11 cellular contexts compared by ENCODE assay signal in genomic region chr2:36408198-36408703, GRCh38. TPM values are rescaled to one million over a fixed set of nuclear protein-coding genes. Genes with fewer than 3 reads are reported as not detected.
A peak's percentile ranks its signal among the peaks of the same experiment; 100 is the strongest.
DNase-seq lines count a peak whose midpoint lies in the region; ATAC-seq and TF ChIP-seq lines count a peak whose summit lies in the region.
"Had no signal": no experiment of that assay in that cellular context is flagged by ENCODE, and none has a peak within 500 bp of the region (broad histone marks: within the 10 kb centered on the region; RNA-seq: fewer than 3 reads in every experiment).

No MANE protein-coding gene starts in this region.

- no peaks in the 10 kb centered on the region for H3K9me3 ChIP-seq in RWPE2 (ENCODE audit: severe bottlenecking)
- H3K9me3 ChIP-seq in esophagus muscularis mucosa = no peaks in the 10 kb centered on the region
- H3K9me3 ChIP-seq in colonic mucosa = no peaks in the 10 kb centered on the region

- peak overlapping the region; percentile 5 for H3K27ac ChIP-seq in RWPE2 (ENCODE audit: poor library complexity, severe bottlenecking)
- peak overlapping the region; percentile 62 to 68 (median 66) for H3K27ac ChIP-seq in esophagus muscularis mucosa (replicated peaks in 1 of 4)
- no peak overlapping the region for H3K27ac ChIP-seq in colonic mucosa

- TF ChIP-seq EP300 in esophagus muscularis mucosa (IDR thresholded peaks at IDR 0.05) = no peak

- H3K36me3 ChIP-seq in RWPE2 (ENCODE audit: low read depth) (peaks cover 50% of the 10 kb centered on the region), esophagus muscularis mucosa (no peaks in the 10 kb centered on the region), colonic mucosa (no peaks in the 10 kb centered on the region)

- intact Hi-C loops in esophagus muscularis mucosa (cut with DNase I) (no loop called here), colonic mucosa (cut with DNase I) (no loop called here)

- no peak for ATAC-seq in RWPE2 (ENCODE audit: low read depth)
- ATAC-seq in activated CD4-positive, CD25-positive, alpha-beta regulatory T cell treated with anti-CD3 and anti-CD28 coated beads, Interleukin-2, amount 50 U/mL, for 24 hours = no peak

- no peak for TF ChIP-seq CTCF in RWPE2 (IDR thresholded peaks at IDR 0.05; ENCODE audit: poor library complexity, severe bottlenecking)
- TF ChIP-seq CTCF in esophagus muscularis mucosa (IDR thresholded peaks at IDR 0.05) = peak in 1 of 3 experiments; percentile 11
- TF ChIP-seq CTCF in colonic mucosa (IDR thresholded peaks at IDR 0.05) = no peak

- WGBS in esophagus muscularis mucosa = 32% methylated on average over 7 of the region's 10 CpGs

- H3K4me3 ChIP-seq in RWPE2 (ENCODE audit: severe bottlenecking) = no peak overlapping the region
- peak overlapping the region in 3 of 4 donors; percentile 6 to 14 (median 12) for H3K4me3 ChIP-seq in esophagus muscularis mucosa
- no peak overlapping the region for H3K4me3 ChIP-seq in colonic mucosa

- no peaks in the 10 kb centered on the region for H3K27me3 ChIP-seq in RWPE2 (ENCODE audit: insufficient read depth, poor library complexity, severe bottlenecking)
- H3K27me3 ChIP-seq in esophagus muscularis mucosa = no peaks in the 10 kb centered on the region
- no peaks in the 10 kb centered on the region for H3K27me3 ChIP-seq in colonic mucosa

- H3K9ac ChIP-seq in colonic mucosa (ENCODE audit: low read depth in 2 of 2, low read length in 2 of 2) = no peak overlapping the region

- H3K4me1 ChIP-seq in RWPE2 (ENCODE audit: insufficient read depth, poor library complexity, severe bottlenecking) (peaks cover 46% of the 10 kb centered on the region), esophagus muscularis mucosa (peaks cover 68 to 92% (median 88%) of the 10 kb centered on the region in 4 donors), colonic mucosa (no peaks in the 10 kb centered on the region)

- peak; percentile 71 for DNase-seq in A172 (ENCODE audit: low spot score)
- DNase-seq in RWPE2 (ENCODE audit: low spot score) = no peak
- DNase-seq in esophagus muscularis mucosa (ENCODE audit: extremely low spot score) = no peak
- peak; percentile 90 to 95 for DNase-seq in lung microvascular endothelial cell (ENCODE audit: low read depth in 2 of 2)
- no peak for DNase-seq in colonic mucosa
- no peak for DNase-seq in NOMO-1 treated with dmso at 0.1 percent for 144 hours (lab: John Stamatoyannopoulos, UW; ENCODE audit: unreplicated experiment)
- no peak for DNase-seq in NCI-H1694 (lab: John Stamatoyannopoulos, UW)
- DNase-seq: NCI-H2081, nephron progenitor cell, T-helper 2 cell had no signal

- TF ChIP-seq POLR2A in esophagus muscularis mucosa (IDR thresholded peaks at IDR 0.05; ENCODE audit: low read depth) = no peak

RNA-seq across cellular contexts. Expression of gene CRIM1, which starts 52.7 kb away (rescaled TPM):
- 395 and 406 TPM in 2 replicates for total RNA-seq in A172 (2014; rRNA removed; shearing (Covaris generic))
- total RNA-seq in esophagus muscularis mucosa (100 to 1,000 TPM; 140 to 429 (median 201) TPM), lung microvascular endothelial cell (420 and 583 TPM in 2 replicates), colonic mucosa (10 to 100 TPM; 55.7 to 90.7 TPM)

Comparison
In these comparisons a context has a peak if more than half of its experiments do, and no peak if none do; other contexts are left out.
1. DNase-seq: peak in A172 (single experiment) and lung microvascular endothelial cell (2 of 2); none in RWPE2 (single experiment), esophagus muscularis mucosa (single experiment), colonic mucosa (single experiment), NOMO-1 treated with dmso at 0.1 percent for 144 hours (single experiment) and NCI-H1694 (single experiment).
2. H3K4me3 ChIP-seq: peak in esophagus muscularis mucosa (3 of 4); none in RWPE2 (single experiment) and colonic mucosa (single experiment).